ENCODE assay signal across 25 cellular contexts in the genomic region with DNA sequence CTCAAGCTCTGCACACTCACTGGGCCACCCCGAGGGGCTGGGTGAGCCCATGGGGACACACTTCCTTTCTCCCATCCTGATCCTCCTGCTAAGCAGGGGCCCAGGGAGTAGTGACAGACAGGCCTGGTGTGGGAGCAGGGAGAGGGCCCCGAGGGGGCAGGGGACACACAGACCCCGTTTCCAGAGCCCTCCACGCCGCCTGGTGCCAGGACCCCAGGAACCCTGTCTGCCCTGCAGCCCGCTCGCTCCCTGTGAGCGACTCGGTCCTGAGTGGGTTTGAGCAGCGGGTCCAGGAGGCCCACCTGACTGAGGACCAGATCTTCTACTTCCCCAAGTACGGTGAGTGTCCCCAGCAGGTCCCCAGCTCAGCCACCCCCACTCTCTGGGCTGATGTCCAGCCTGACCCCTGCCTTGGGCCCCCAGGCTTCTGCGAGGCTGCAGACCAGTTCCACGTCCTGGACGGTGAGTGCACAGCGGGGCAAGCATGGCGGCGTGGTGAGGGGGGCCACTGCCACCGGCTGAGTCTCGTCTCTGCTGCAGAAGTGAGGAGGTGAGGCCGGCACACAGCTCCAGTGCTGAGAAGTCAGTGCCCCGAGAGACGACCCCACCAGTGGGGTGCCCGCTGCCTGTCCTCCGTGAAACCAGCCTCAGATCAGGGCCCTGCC. TPM values are rescaled to one million over a fixed set of nuclear protein-coding genes. Genes with fewer than 3 reads are reported as not detected.
DNase-seq lines count a peak whose midpoint lies in the region; ATAC-seq and TF ChIP-seq lines count a peak whose summit lies in the region.
"Had no signal": no experiment of that assay in that cellular context is flagged by ENCODE, and none has a peak within 500 bp of the region (broad histone marks: within the 10 kb centered on the region; RNA-seq: fewer than 3 reads in every experiment).

No MANE protein-coding gene starts in this region.

- H3K27me3 Mint-ChIP-seq in Calu3 (ENCODE audit: unreplicated experiment) = no peaks in the 10 kb centered on the region
- H3K27me3 Mint-ChIP-seq: stimulated activated memory B cell treated with anti-CD40 and anti-IgM and Interleukin-4, amounts not matched to agents 10 μg/mL and 1 μg/mL and 100 μg/mL, for 72 hours had no signal

- H3K36me3 ChIP-seq in liver (ENCODE audit: control insufficient read depth in 4 of 4, insufficient read depth in 3 of 4, low read depth in 1 of 4, low read length in 3 of 4) = peaks cover 0 to 9% (median 3%) of the 10 kb centered on the region in 4 donors
- H3K36me3 ChIP-seq in thyroid gland = peaks cover 17% of the 10 kb centered on the region in 2 donors

- H3K27ac Mint-ChIP-seq in Calu3 (ENCODE audit: unreplicated experiment) = no peak overlapping the region
- H3K27ac Mint-ChIP-seq: mesothelial cell of epicardium had no signal

- H3K4me3 Mint-ChIP-seq in Calu3 (ENCODE audit: low read depth, unreplicated experiment) = no peak overlapping the region
- H3K4me3 Mint-ChIP-seq: activated T-cell treated with anti-CD3 and anti-CD28 coated beads, Interleukin-2, amount 50 U/mL, for 4 hours; mesothelial cell of epicardium; stimulated activated memory B cell treated with anti-CD40 and anti-IgM and Interleukin-4, amounts not matched to agents 10 μg/mL and 1 μg/mL and 100 μg/mL, for 72 hours had no signal

- peaks cover 8% of the 10 kb centered on the region for H3K4me1 Mint-ChIP-seq in Calu3 (ENCODE audit: low read depth, unreplicated experiment)

- H3K4me1 ChIP-seq in liver (ENCODE audit: control insufficient read depth in 4 of 4, insufficient read depth in 4 of 4, low read length in 3 of 4) = peaks cover 10 to 59% (median 38%) of the 10 kb centered on the region in 4 donors
- H3K4me1 ChIP-seq in thyroid gland = peaks cover 51 to 70% of the 10 kb centered on the region in 2 donors

- H3K9me3 Mint-ChIP-seq in Calu3 (ENCODE audit: low read depth, unreplicated experiment) = no peaks in the 10 kb centered on the region
- H3K9me3 Mint-ChIP-seq: activated T-cell treated with anti-CD3 and anti-CD28 coated beads, Interleukin-2, amount 50 U/mL, for 4 hours; mesothelial cell of epicardium; natural killer cell; stimulated activated memory B cell treated with anti-CD40 and anti-IgM and Interleukin-4, amounts not matched to agents 10 μg/mL and 1 μg/mL and 100 μg/mL, for 72 hours had no signal

- 47% methylated on average over 24 of the region's 24 CpGs for WGBS in liver
- 80 to 83% methylated on average over 11 to 18 of the region's 24 CpGs for WGBS in thyroid gland, 2 donors

- BruUV-seq in Calu3 (replicated peaks; lab: Mats Ljungman, UMichigan) = no TSS peak

- CTCF ChIA-PET in Calu3 (lab: Charles Lee) = interaction anchor here (2.2 kb wide), 1 partner anchor 46 kb away, joined by 15 read pairs; the partner anchor contains the start of gene PAXX

- no peak for TF ChIP-seq CTCF in liver (IDR thresholded peaks at IDR 0.05; ENCODE audit: low read depth, low read length, missing input control)
- no peak for TF ChIP-seq CTCF in thyroid gland (IDR thresholded peaks at IDR 0.05)
- no peak for TF ChIP-seq CTCF in Calu3 (IDR thresholded peaks at IDR 0.05; ENCODE audit: unreplicated experiment)

- ATAC-seq in Right ventricle myocardium superior (ENCODE audit: poor library complexity) = no peak
- ATAC-seq in Right ventricle myocardium inferior = no peak
- ATAC-seq in GM18907 (IDR thresholded peaks at IDR 0.05; ENCODE audit: unreplicated experiment) = no peak
- ATAC-seq: activated T-cell treated with anti-CD3 and anti-CD28 coated beads, Interleukin-2, amount 50 U/mL, for 4 hours; natural killer cell; pancreas; stimulated activated memory B cell treated with anti-CD40 and anti-IgM and Interleukin-4, amounts not matched to agents 10 μg/mL and 1 μg/mL and 100 μg/mL, for 72 hours had no signal

- intact Hi-C loops in Right ventricle myocardium superior (cut with DNase I) (loop anchor here (2.0 kb wide), 1 partner anchor 88 kb away; no protein-coding TSS in a partner anchor), Right ventricle myocardium inferior (cut with DNase I) (no loop called here), thyroid gland (cut with DNase I) (loop anchor here (5.0 kb wide), 1 partner anchor 139 kb away; the partner anchor contains the start of gene RABL6), Calu3 (cut with micrococcal nuclease; ENCODE audit: unreplicated experiment) (no loop called here)

- H3K9ac ChIP-seq in liver (ENCODE audit: low read depth in 1 of 2, low read length in 2 of 2) = peak overlapping the region; percentile 20 to 63

- DNase-seq in Right ventricle myocardium superior (peak; percentile 43), Right ventricle myocardium inferior (ENCODE audit: missing footprints) (no peak), thyroid gland (peak; percentile 31 to 35), Calu3 (no peak)
- DNase-seq: 8988T; activated naive CD4-positive, alpha-beta T cell treated with Interleukin-2 at 50 U/mL for 16 hours; activated T-cell treated with anti-CD3 and anti-CD28 coated beads, Interleukin-2, amount 50 U/mL, for 4 hours; DMS79; HCEC 1CT; MG63; natural killer cell; NCI-H1436; NCI-H2107; PC-9; tibial artery had no signal

- H3K36me3 Mint-ChIP-seq in Calu3 (ENCODE audit: insufficient read depth, unreplicated experiment) = peaks cover 64% of the 10 kb centered on the region
- H3K36me3 Mint-ChIP-seq: natural killer cell had no signal

- TF ChIP-seq POLR2A in thyroid gland (IDR thresholded peaks at IDR 0.05) = no peak

- H3K9me3 ChIP-seq in liver (ENCODE audit: control insufficient read depth in 4 of 4, low read length in 3 of 4) (no peaks in the 10 kb centered on the region), thyroid gland (no peaks in the 10 kb centered on the region)
- H3K9me3 ChIP-seq: MG63, pancreas, tibial artery had no signal

- TF ChIP-seq RAD21 in liver (IDR thresholded peaks at IDR 0.05) = no peak

- no peaks in the 10 kb centered on the region for H3K27me3 ChIP-seq in liver (ENCODE audit: control insufficient read depth in 4 of 4, insufficient read depth in 4 of 4, low read length in 3 of 4)
- H3K27me3 ChIP-seq in thyroid gland = no peaks in the 10 kb centered on the region
- H3K27me3 ChIP-seq: cardiac muscle cell, MG63, pancreas, tibial artery had no signal

- H3K4me3 ChIP-seq in liver (ENCODE audit: low read depth in 1 of 3, low read length in 3 of 3) (peak overlapping the region; percentile 62 to 78 (median 64)), thyroid gland (replicated peaks in 1 of 3) (no peak overlapping the region)
- H3K4me3 ChIP-seq: cardiac muscle cell, MG63, pancreas, PC-9, tibial artery had no signal

- H3K27ac ChIP-seq in liver (ENCODE audit: low read depth in 1 of 2, low read length in 2 of 2) (peak overlapping the region; percentile 86 to 95), thyroid gland (peak overlapping the region; percentile 71 to 89 (median 72))
- H3K27ac ChIP-seq: cardiac muscle cell, PC-9 had no signal

TF ChIP-seq in liver, 16 proteins besides CTCF, POLR2A, EP300 and RAD21 (continues in another document):
- TF ChIP-seq GABPA (IDR thresholded peaks at IDR 0.05 in 1 of 2, conservative IDR thresholded peaks at IDR 0.05 in 1 of 2) (no peak), MAX (IDR thresholded peaks at IDR 0.05) (no peak), HNF4A (conservative IDR thresholded peaks at IDR 0.05) (no peak), TAF1 (conservative IDR thresholded peaks at IDR 0.05) (no peak)

RNA-seq across cellular contexts. Expression of gene C8G, which starts 1.3 kb away (rescaled TPM):
- 1.1 TPM for total RNA-seq in Right ventricle myocardium superior
- total RNA-seq in Right ventricle myocardium inferior = 1.3 TPM
- total RNA-seq in liver = 100 to 1,000 TPM in 1 of 2 donors, 10 to 100 TPM in 1; 25.1 to 323 TPM
- 1,000 to 10,000 TPM in 1 of 2 donors, 100 to 1,000 TPM in 1; 892 to 1,117 TPM for polyA plus RNA-seq in liver
- total RNA-seq in thyroid gland = 1 to 10 TPM in 1 of 4 donors, not detected in 3; 1.8 TPM
- total RNA-seq in Calu3 (2022) = 3.9 and 4.0 TPM in 2 replicates
- total RNA-seq: NCI-H460 had no signal

RNA-seq across cellular contexts. Expression of gene FBXW5, which starts 1.8 kb away (rescaled TPM):
- total RNA-seq in Right ventricle myocardium superior (142 TPM), Right ventricle myocardium inferior (143 TPM), liver (100 to 1,000 TPM in 1 of 2 donors, 10 to 100 TPM in 1; 64.0 to 163 TPM), thyroid gland (100 to 1,000 TPM; 138 to 282 (median 203) TPM), Calu3 (2022) (49.9 and 50.8 TPM in 2 replicates)
- polyA plus RNA-seq in liver = 100 to 1,000 TPM in 1 of 2 donors, 10 to 100 TPM in 1; 87.1 to 130 TPM

RNA-seq across cellular contexts. Expression of gene LCN12, which starts 5.7 kb away (rescaled TPM):
- total RNA-seq in Right ventricle myocardium superior = 2.1 TPM
- 2.9 TPM for total RNA-seq in Right ventricle myocardium inferior
- total RNA-seq in liver = 1 to 10 TPM; 2.3 to 5.2 TPM
- 10 to 100 TPM in 1 of 2 donors, 1 to 10 TPM in 1; 7.3 to 12.2 TPM for polyA plus RNA-seq in liver
- total RNA-seq in thyroid gland = 10 to 100 TPM; 24.3 to 85.0 (median 54.0) TPM
- total RNA-seq in Calu3 (2022) = 3.8 and 3.9 TPM in 2 replicates
- total RNA-seq: SK-MEL-5 had no signal

RNA-seq across cellular contexts. Expression of gene PTGDS, which starts 30.9 kb away (rescaled TPM):
- total RNA-seq in Right ventricle myocardium superior (6,152 TPM), Right ventricle myocardium inferior (6,282 TPM), liver (1 to 10 TPM in 1 of 2 donors, under 1 TPM in 1; 0.23 to 5.4 TPM), thyroid gland (10 to 100 TPM in 3 of 4 donors, 1 to 10 TPM in 1; 5.0 to 39.5 (median 33.9) TPM), Calu3 (2022) (not detected in 2 replicates)
- polyA plus RNA-seq in liver = 10 to 100 TPM in 1 of 2 donors, 1 to 10 TPM in 1; 7.4 to 15.2 TPM
- total RNA-seq: activated CD8-positive, alpha-beta memory T cell treated with anti-CD3 and anti-CD28 coated beads for 36 hours; NCI-H460; SK-MEL-5 had no signal

RNA-seq across cellular contexts. Expression of gene LCNL1, which starts 36.4 kb away (rescaled TPM):
- total RNA-seq in Right ventricle myocardium superior = 9.7 TPM
- 8.6 TPM for total RNA-seq in Right ventricle myocardium inferior
- under 1 TPM in 1 of 2 donors, not detected in 1; 0.08 TPM for total RNA-seq in liver
- under 1 TPM in 1 of 2 donors, not detected in 1; 0.01 TPM for polyA plus RNA-seq in liver
- under 1 TPM in 1 of 4 donors, not detected in 3; 0.54 TPM for total RNA-seq in thyroid gland
- total RNA-seq in Calu3 (2022) = 0.22 TPM in 1 of 2 replicates, not detected in the other
- total RNA-seq: activated T-cell treated with anti-CD3 and anti-CD28 coated beads, Interleukin-2, amount 50 U/mL, for 4 hours; NCI-H460; SK-MEL-5; T-helper 1 cell treated with Interleukin-12 subunit alpha and Interleukin-12 subunit beta and Interleukin-4 antibody, amounts not matched to agents 30 ng/mL and 1 ng/mL, for 36 hours had no signal
- polyA plus RNA-seq: cardiac muscle cell had no signal

Comparison
In these comparisons a context has a peak if more than half of its experiments do, and no peak if none do; other contexts are left out.
1. DNase-seq: peak in Right ventricle myocardium superior (single experiment) and thyroid gland (2 of 2); none in Right ventricle myocardium inferior (single experiment) and Calu3 (single experiment).
2. intact Hi-C loops: an anchor here in Right ventricle myocardium superior (2.0 kb wide) and thyroid gland (5.0 kb wide); none called in Right ventricle myocardium inferior and Calu3.
3. H3K4me3 ChIP-seq: peak in liver (3 of 3); none in thyroid gland (0 of 3).